7 cellular contexts compared by ENCODE assay signal in genomic region chr19:13953021-13953531, GRCh38. TPM values are rescaled to one million over a fixed set of nuclear protein-coding genes. Genes with fewer than 3 reads are reported as not detected.
DNase-seq lines count a peak whose midpoint lies in the region; ATAC-seq and TF ChIP-seq lines count a peak whose summit lies in the region.

No MANE protein-coding gene starts in this region.

- H3K27me3 Mint-ChIP-seq in GM23338 (ENCODE audit: insufficient read depth, low read depth, poor library complexity), result no peaks in the 10 kb centered on the region
- H3K27me3 Mint-ChIP-seq in effector memory CD8-positive, alpha-beta T cell, result no peaks in the 10 kb centered on the region

- peaks cover 32% of the 10 kb centered on the region for H3K79me1 ChIP-seq in mesenchymal stem cell (replicated peaks; ENCODE audit: low read length, poor library complexity, severe bottlenecking)

- H3K4me1 Mint-ChIP-seq in GM23338, result peaks cover 9% of the 10 kb centered on the region
- peaks cover 15 to 19% of the 10 kb centered on the region in 2 donors for H3K4me1 Mint-ChIP-seq in effector memory CD8-positive, alpha-beta T cell (ENCODE audit: low read depth in 2 of 2)

- peak overlapping the region in 1 of 2 experiments; percentile 72 for H3K14ac ChIP-seq in mesenchymal stem cell (ENCODE audit: low read length in 2 of 2)

- WGBS in mesenchymal stem cell, result 23% methylated on average over 10 of the region's 10 CpGs
- WGBS in urinary bladder, result 3% methylated on average over 10 of the region's 10 CpGs

- peaks cover 31% of the 10 kb centered on the region for H3K36me3 Mint-ChIP-seq in GM23338 (ENCODE audit: low read depth)
- peaks cover 55% of the 10 kb centered on the region for H3K36me3 Mint-ChIP-seq in effector memory CD8-positive, alpha-beta T cell (ENCODE audit: insufficient read depth)

- TF ChIP-seq CTCF in GM23338 (conservative IDR thresholded peaks at IDR 0.05; ENCODE audit: low read depth in 2 of 2) (peak in 1 of 2 experiments; percentile 49; a peak in 2 of 4 replicates), GM13977 (IDR thresholded peaks at IDR 0.05; ENCODE audit: extremely low read depth, insufficient read depth, missing control alignments) (no peak)

- peak overlapping the region; percentile 92 for H3K4me3 Mint-ChIP-seq in GM23338
- H3K4me3 Mint-ChIP-seq in effector memory CD8-positive, alpha-beta T cell, result peak overlapping the region; percentile 97 to 98

- 0 out of 2 replicates have a peak, but pooled peaks cover 5% of the 10 kb centered on the region for H3F3A ChIP-seq in GM23338 (replicated peaks; ENCODE audit: low read depth)

- ATAC-seq in GM23338, result peak; percentile 29
- no peak for ATAC-seq in effector memory CD8-positive, alpha-beta T cell (replicated peaks)
- ATAC-seq in GM21717 (IDR thresholded peaks at IDR 0.05; ENCODE audit: unreplicated experiment), result no peak

- H2BK120ac ChIP-seq in mesenchymal stem cell (ENCODE audit: low read depth, low read length), result no peak overlapping the region

- no peak overlapping the region for H2BK12ac ChIP-seq in mesenchymal stem cell (ENCODE audit: low read length in 2 of 2)

- in situ Hi-C loops in GM13977 (cut with MboI; ENCODE audit: low pct_unique_long_range_greater_than_20kb, low sequenced_read_pairs, unreplicated experiment), result no loop called here

- H3K36me3 ChIP-seq in GM23338 (ENCODE audit: insufficient read depth), result peaks cover 13% of the 10 kb centered on the region; the same call in 1 of the 2 replicates
- H3K36me3 ChIP-seq in mesenchymal stem cell (ENCODE audit: control insufficient read depth in 1 of 2, insufficient read depth in 2 of 2, low read depth in 1 of 2, low read length in 2 of 2), result peaks cover 34 to 38% of the 10 kb centered on the region in 2 experiments
- no peaks in the 10 kb centered on the region for H3K36me3 ChIP-seq in urinary bladder (ENCODE audit: insufficient read depth)

- no peak overlapping the region for H4K8ac ChIP-seq in mesenchymal stem cell (ENCODE audit: low read length)

- H3K23ac ChIP-seq in mesenchymal stem cell (ENCODE audit: low read length in 2 of 2), result peak overlapping the region in 1 of 2 experiments; percentile 75

- H3K4me1 ChIP-seq in GM23338 (ENCODE audit: insufficient read depth) (peaks cover 8% of the 10 kb centered on the region; the same call in 1 of the 2 replicates), mesenchymal stem cell (ENCODE audit: control insufficient read depth, insufficient read depth, low read depth, low read length) (peaks cover 16% of the 10 kb centered on the region), urinary bladder (ENCODE audit: insufficient read depth) (no peaks in the 10 kb centered on the region)

- H3K18ac ChIP-seq in mesenchymal stem cell (ENCODE audit: low read depth in 1 of 2, low read length in 2 of 2), result peak overlapping the region; percentile 73 to 83

- peak overlapping the region; percentile 89 for H3K9ac ChIP-seq in mesenchymal stem cell (ENCODE audit: low read length)

- no peaks in the 10 kb centered on the region; the same call in 2 of the 3 replicates for H3K9me3 Mint-ChIP-seq in GM23338
- no peaks in the 10 kb centered on the region for H3K9me3 Mint-ChIP-seq in effector memory CD8-positive, alpha-beta T cell

- no peak overlapping the region for H2BK15ac ChIP-seq in mesenchymal stem cell (ENCODE audit: low read depth, poor library complexity, severe bottlenecking)

- H3K4me3 ChIP-seq in GM23338, result peak overlapping the region; percentile 79
- H3K4me3 ChIP-seq in mesenchymal stem cell (ENCODE audit: insufficient read depth in 1 of 2, low read depth in 1 of 2, low read length in 2 of 2), result peak overlapping the region; percentile 97 to 98
- peak overlapping the region; percentile 95 for H3K4me3 ChIP-seq in urinary bladder (ENCODE audit: low read depth, low read length)

- peak overlapping the region; percentile 84 for H3K27ac Mint-ChIP-seq in GM23338
- peak overlapping the region; percentile 76 to 97 for H3K27ac Mint-ChIP-seq in effector memory CD8-positive, alpha-beta T cell

- peak overlapping the region in 1 of 2 experiments; percentile 65 for H3K4ac ChIP-seq in mesenchymal stem cell (ENCODE audit: low read depth in 1 of 2, low read length in 2 of 2)

- H4K20me1 ChIP-seq in GM23338 (replicated peaks; ENCODE audit: insufficient read depth), result peaks cover 17% of the 10 kb centered on the region

- peak overlapping the region; percentile 34 for H4K91ac ChIP-seq in mesenchymal stem cell (ENCODE audit: low read length)

- peaks cover 17% of the 10 kb centered on the region for H3K79me2 ChIP-seq in GM23338 (replicated peaks; ENCODE audit: insufficient read depth)

- H3K9me3 ChIP-seq in mesenchymal stem cell (ENCODE audit: control insufficient read depth, low read length), result no peaks in the 10 kb centered on the region

- H3K27ac ChIP-seq in GM23338 (ENCODE audit: low read depth) (peak overlapping the region; percentile 82), mesenchymal stem cell (ENCODE audit: low read length, poor library complexity, severe bottlenecking) (no peak overlapping the region), urinary bladder (ENCODE audit: low read depth) (no peak overlapping the region)

- peak; percentile 46 for DNase-seq in GM23338 (ENCODE audit: low spot score)
- DNase-seq in RPMI8226, result peak; percentile 43
- no peak for DNase-seq in effector memory CD8-positive, alpha-beta T cell
- peak; percentile 63 for DNase-seq in mesenchymal stem cell
- DNase-seq in GM13977 (ENCODE audit: low spot score), result no peak

- H3K4me2 ChIP-seq in GM23338 (peak overlapping the region; percentile 90), mesenchymal stem cell (ENCODE audit: low read length, poor library complexity, severe bottlenecking) (peak overlapping the region; percentile 75)

- H2AFZ ChIP-seq in GM23338 (no peak overlapping the region), mesenchymal stem cell (ENCODE audit: low read depth, low read length) (no peak overlapping the region)

- H3K27me3 ChIP-seq in GM23338 (ENCODE audit: insufficient read depth) (no peaks in the 10 kb centered on the region), mesenchymal stem cell (ENCODE audit: control insufficient read depth in 1 of 2, insufficient read depth in 1 of 2, low read length in 2 of 2) (no peaks in the 10 kb centered on the region)

- no peak overlapping the region for H2BK5ac ChIP-seq in mesenchymal stem cell (ENCODE audit: low read depth, low read length, poor library complexity, severe bottlenecking)

- peak overlapping the region; percentile 34 for H2AK5ac ChIP-seq in mesenchymal stem cell (ENCODE audit: low read length, severe bottlenecking)

- H3K9me2 ChIP-seq in GM23338 (ENCODE audit: insufficient read depth), result no peaks in the 10 kb centered on the region

TF ChIP-seq in GM23338, 12 proteins besides CTCF, POLR2A, EP300 and RAD21 (continues in another document):
- TF ChIP-seq CREB1 (CRISPR knock-in tag; IDR thresholded peaks at IDR 0.05; ENCODE audit: low read depth) (no peak), ZNF114 (CRISPR knock-in tag; IDR thresholded peaks at IDR 0.05) (no peak), ETS1 (IDR thresholded peaks at IDR 0.05) (no peak), ZNF331 (CRISPR knock-in tag; IDR thresholded peaks at IDR 0.05; ENCODE audit: low read depth) (no peak), NANOG (IDR thresholded peaks at IDR 0.05; ENCODE audit: borderline replicate concordance) (no peak), JUNB (IDR thresholded peaks at IDR 0.05; ENCODE audit: unreplicated experiment) (no peak), EZH2phosphoT487 (IDR thresholded peaks at IDR 0.05; ENCODE audit: unreplicated experiment) (no peak), EZH2 (IDR thresholded peaks at IDR 0.05; ENCODE audit: low read depth, unreplicated experiment) (no peak)

RNA-seq across cellular contexts. Expression of gene DCAF15, which starts 0.8 kb away (rescaled TPM):
- total RNA-seq in GM23338 (2014; rRNA removed; shearing (Covaris generic)), result 74.8 and 81.3 TPM in 2 replicates
- polyA plus RNA-seq in GM23338 (2016; fragmentation: Nextera tagmentation; extraction: Ambion mirVana) (39.5 and 41.6 TPM in 2 replicates), urinary bladder (26.0 TPM)
- polyA plus RNA-seq in mesenchymal stem cell (2013, experiment 1 of 2), result 14.8 TPM
- polyA plus RNA-seq in mesenchymal stem cell (2013, experiment 2 of 2), result 14.2 TPM
- total RNA-seq in urinary bladder, result 6.6 TPM

RNA-seq across cellular contexts. Expression of gene PODNL1, which starts 14.9 kb away (rescaled TPM):
- 0.24 TPM in 1 of 2 replicates, not detected in the other for total RNA-seq in GM23338 (2014; rRNA removed; shearing (Covaris generic))
- polyA plus RNA-seq in GM23338 (2016; fragmentation: Nextera tagmentation; extraction: Ambion mirVana), result 1.3 TPM in 1 of 2 replicates, not detected in the other
- 4.7 TPM for polyA plus RNA-seq in mesenchymal stem cell (2013, experiment 1 of 2)
- polyA plus RNA-seq in mesenchymal stem cell (2013, experiment 2 of 2), result 3.7 TPM
- 0.21 TPM for total RNA-seq in urinary bladder
- 2.4 TPM for polyA plus RNA-seq in urinary bladder

RNA-seq across cellular contexts. Expression of gene CC2D1A, which starts 47.1 kb away (rescaled TPM):
- total RNA-seq in GM23338 (2014; rRNA removed; shearing (Covaris generic)), result 27.3 and 39.7 TPM in 2 replicates
- 21.7 and 23.1 TPM in 2 replicates for polyA plus RNA-seq in GM23338 (2016; fragmentation: Nextera tagmentation; extraction: Ambion mirVana)
- 15.2 TPM for polyA plus RNA-seq in mesenchymal stem cell (2013, experiment 1 of 2)
- polyA plus RNA-seq in mesenchymal stem cell (2013, experiment 2 of 2), result 15.0 TPM
- 7.3 TPM for total RNA-seq in urinary bladder
- polyA plus RNA-seq in urinary bladder, result 25.8 TPM

RNA-seq across cellular contexts. Expression of gene BRME1, which starts 47.2 kb away (rescaled TPM):
- 3.7 and 4.0 TPM in 2 replicates for total RNA-seq in GM23338 (2014; rRNA removed; shearing (Covaris generic))
- 3.9 and 4.7 TPM in 2 replicates for polyA plus RNA-seq in GM23338 (2016; fragmentation: Nextera tagmentation; extraction: Ambion mirVana)
- polyA plus RNA-seq in mesenchymal stem cell (2013, experiment 1 of 2), result 0.22 TPM
- polyA plus RNA-seq in mesenchymal stem cell (2013, experiment 2 of 2), result 0.22 TPM
- 2.0 TPM for total RNA-seq in urinary bladder
- polyA plus RNA-seq in urinary bladder, result 2.2 TPM

RNA-seq across cellular contexts. Expression of gene RFX1, which starts 53.0 kb away (rescaled TPM):
- 10.1 and 11.8 TPM in 2 replicates for total RNA-seq in GM23338 (2014; rRNA removed; shearing (Covaris generic))
- polyA plus RNA-seq in GM23338 (2016; fragmentation: Nextera tagmentation; extraction: Ambion mirVana) (8.9 and 9.4 TPM in 2 replicates), urinary bladder (8.1 TPM)
- 6.8 TPM for polyA plus RNA-seq in mesenchymal stem cell (2013, experiment 1 of 2)
- polyA plus RNA-seq in mesenchymal stem cell (2013, experiment 2 of 2), result 6.4 TPM
- 2.9 TPM for total RNA-seq in urinary bladder

Comparison
In these comparisons a context has a peak if more than half of its experiments do, and no peak if none do; other contexts are left out.
1. DNase-seq: peak in GM23338 (single experiment), RPMI8226 (single experiment) and mesenchymal stem cell (single experiment); none in effector memory CD8-positive, alpha-beta T cell (0 of 3) and GM13977 (single experiment).
2. RNA of gene DCAF15, which starts 0.8 kb away (total RNA-seq): 74.8 to 81.3 TPM in GM23338; 6.6 TPM in urinary bladder (single experiment); every median in the first group is over 10 times any median in the second.
3. Peak in every context shown above with its lines, with median percentiles within 50 percentile points of each other: H3K4me3 ChIP-seq.